ENCODE assay signal across 14 cellular contexts in the genomic region with DNA sequence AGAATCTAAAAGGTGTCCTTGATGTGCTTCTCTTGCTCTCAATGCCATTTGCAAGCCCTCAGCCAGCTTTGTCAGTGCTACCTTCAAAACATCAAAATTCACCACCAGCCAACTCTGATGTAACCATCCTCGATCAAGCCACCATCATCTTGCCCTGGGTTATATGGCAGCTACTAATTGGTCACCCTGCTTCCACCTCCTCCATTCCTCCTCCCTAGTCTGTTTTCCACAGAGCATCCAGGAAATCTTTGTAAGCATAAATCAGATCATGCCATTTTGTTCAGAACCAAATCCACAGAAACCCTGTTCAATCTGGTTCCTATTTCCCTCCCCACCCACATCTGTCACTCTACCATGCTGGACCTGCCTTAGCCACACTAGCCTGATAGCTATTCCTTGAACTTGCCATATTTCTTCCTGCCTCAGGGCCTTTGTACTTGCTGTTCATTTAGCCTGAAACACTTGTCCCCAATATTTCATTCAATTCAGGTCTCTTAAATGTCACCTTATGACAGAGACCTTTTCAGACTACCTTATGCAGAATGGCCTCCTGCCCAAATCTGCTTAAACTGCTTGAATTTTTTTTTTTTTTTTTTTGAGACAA. TPM values are rescaled to one million over a fixed set of nuclear protein-coding genes. Genes with fewer than 3 reads are reported as not detected.
A peak's percentile ranks its signal among the peaks of the same experiment; 100 is the strongest.
DNase-seq lines count a peak whose midpoint lies in the region; ATAC-seq and TF ChIP-seq lines count a peak whose summit lies in the region.
"Had no signal": no experiment of that assay in that cellular context is flagged by ENCODE, and none has a peak within 500 bp of the region (broad histone marks: within the 10 kb centered on the region; RNA-seq: fewer than 3 reads in every experiment).

No MANE protein-coding gene starts in this region.

- peaks cover 0 to 17% of the 10 kb centered on the region in 2 donors for H3K36me3 Mint-ChIP-seq in CD4-positive, alpha-beta memory T cell
- peaks cover 27% of the 10 kb centered on the region for H3K36me3 Mint-ChIP-seq in central memory CD8-positive, alpha-beta T cell (ENCODE audit: insufficient read depth)

- intact Hi-C loops in CD4-positive, alpha-beta memory T cell (cut with micrococcal nuclease) = loop anchor here (5.0 kb wide), 3 partner anchors 37 to 1208 kb away; a partner anchor contains a TSS

- H3K4me1 ChIP-seq in CD4-positive, alpha-beta memory T cell (ENCODE audit: insufficient read depth, low read length) = peaks cover 29% of the 10 kb centered on the region
- H3K4me1 ChIP-seq in Loucy (ENCODE audit: insufficient read depth, low read length, poor library complexity, severe bottlenecking) (peaks cover 37% of the 10 kb centered on the region), parathyroid adenoma (peaks cover 28% of the 10 kb centered on the region)

- H3K27me3 ChIP-seq in CD4-positive, alpha-beta memory T cell (ENCODE audit: insufficient read depth, low read length) = no peaks in the 10 kb centered on the region
- H3K27me3 ChIP-seq in Loucy (ENCODE audit: insufficient read depth, low read length, poor library complexity, severe bottlenecking) = no peaks in the 10 kb centered on the region
- H3K27me3 ChIP-seq in parathyroid adenoma (ENCODE audit: control insufficient read depth, insufficient read depth, low read length) = no peaks in the 10 kb centered on the region

- peaks cover 29% of the 10 kb centered on the region for H3K79me2 ChIP-seq in Loucy (ENCODE audit: insufficient read depth, low read length)
- H3K79me2 ChIP-seq in parathyroid adenoma = peaks cover 19% of the 10 kb centered on the region

- H3F3A ChIP-seq in Loucy (ENCODE audit: low read depth) = no peaks in the 10 kb centered on the region

- H3K4me2 ChIP-seq in Loucy (ENCODE audit: low read depth, low read length, poor library complexity, severe bottlenecking) = peak overlapping the region; percentile 84
- no peak overlapping the region for H3K4me2 ChIP-seq in parathyroid adenoma (ENCODE audit: low read length)

- H3K4me3 Mint-ChIP-seq in CD4-positive, alpha-beta memory T cell = peak overlapping the region in 6 of 8 donors; percentile 0 to 89 (median 62)
- peak overlapping the region; percentile 85 for H3K4me3 Mint-ChIP-seq in central memory CD8-positive, alpha-beta T cell

- H3K27me3 Mint-ChIP-seq in CD4-positive, alpha-beta memory T cell = no peaks in the 10 kb centered on the region
- H3K27me3 Mint-ChIP-seq in central memory CD8-positive, alpha-beta T cell = no peaks in the 10 kb centered on the region

- H3K36me3 ChIP-seq in CD4-positive, alpha-beta memory T cell (ENCODE audit: insufficient read depth, low read length) = no peaks in the 10 kb centered on the region
- H3K36me3 ChIP-seq in Loucy (ENCODE audit: insufficient read depth, low read length) (no peaks in the 10 kb centered on the region), parathyroid adenoma (ENCODE audit: control insufficient read depth, insufficient read depth, low read length) (no peaks in the 10 kb centered on the region)
- H3K36me3 ChIP-seq: thoracic aorta had no signal

- H3K4me1 Mint-ChIP-seq in CD4-positive, alpha-beta memory T cell = peaks cover 29 to 41% (median 37%) of the 10 kb centered on the region in 4 donors
- peaks cover 49% of the 10 kb centered on the region for H3K4me1 Mint-ChIP-seq in central memory CD8-positive, alpha-beta T cell

- POLR2A ChIA-PET in CD4-positive, alpha-beta memory T cell (lab: Charles Lee; ENCODE audit: partially characterized antibody) = interaction anchor here (0.6 to 14.4 kb wide), 7 partner anchors 10 to 144 kb away, joined by 3 to 376 read pairs (median 11); a partner anchor contains a TSS

- H3K9me3 Mint-ChIP-seq in CD4-positive, alpha-beta memory T cell = no peaks in the 10 kb centered on the region
- H3K9me3 Mint-ChIP-seq in central memory CD8-positive, alpha-beta T cell = no peaks in the 10 kb centered on the region
- H3K9me3 Mint-ChIP-seq: activated T-cell treated with anti-CD3 and anti-CD28 coated beads, Interleukin-2, amount 50 U/mL, for 4 hours had no signal

- TF ChIP-seq CTCF in Loucy (conservative IDR thresholded peaks at IDR 0.05; ENCODE audit: low read length) (no peak), parathyroid adenoma (IDR thresholded peaks at IDR 0.05) (no peak), foreskin fibroblast (IDR thresholded peaks at IDR 0.05; ENCODE audit: low read depth, low read length) (no peak)

- ATAC-seq in central memory CD8-positive, alpha-beta T cell (replicated peaks; ENCODE audit: extremely low read depth, poor library complexity, severe bottlenecking) = no peak
- no peak for ATAC-seq in GM21717 (IDR thresholded peaks at IDR 0.05; ENCODE audit: unreplicated experiment)
- ATAC-seq in HG02840 (IDR thresholded peaks at IDR 0.05; ENCODE audit: low FRiP score, unreplicated experiment) = no peak
- ATAC-seq: activated T-cell treated with anti-CD3 and anti-CD28 coated beads, Interleukin-2, amount 50 U/mL, for 4 hours; Panc1; right cardiac atrium had no signal

- DNase-seq in CD4-positive, alpha-beta memory T cell = no peak
- no peak for DNase-seq in central memory CD8-positive, alpha-beta T cell (ENCODE audit: low spot score in 2 of 2)
- no peak for DNase-seq in activated CD4-positive, CD25-positive, alpha-beta regulatory T cell (lab: John Stamatoyannopoulos, UW)
- DNase-seq in foreskin fibroblast = no peak
- DNase-seq: activated T-cell treated with anti-CD3 and anti-CD28 coated beads, Interleukin-2, amount 50 U/mL, for 4 hours; caudate nucleus; NCI-H446 had no signal

- peaks cover 14% of the 10 kb centered on the region for H4K20me1 ChIP-seq in Loucy (ENCODE audit: insufficient read depth, low read length, poor library complexity, severe bottlenecking)

- H3K9ac ChIP-seq in Loucy (ENCODE audit: low read depth, low read length, poor library complexity, severe bottlenecking) (peak overlapping the region; percentile 87), parathyroid adenoma (no peak overlapping the region)

- no peaks in the 10 kb centered on the region for H3K9me3 ChIP-seq in CD4-positive, alpha-beta memory T cell (ENCODE audit: control insufficient read depth in 1 of 2, low read length in 2 of 2)
- H3K9me3 ChIP-seq in Loucy (ENCODE audit: insufficient read depth, low read depth, low read length) (no peaks in the 10 kb centered on the region), parathyroid adenoma (ENCODE audit: control insufficient read depth, low read length) (no peaks in the 10 kb centered on the region)
- H3K9me3 ChIP-seq: thoracic aorta had no signal

- peak overlapping the region; percentile 93 for H3K27ac ChIP-seq in CD4-positive, alpha-beta memory T cell (ENCODE audit: low read depth, low read length)
- peak overlapping the region; percentile 93 for H3K27ac ChIP-seq in parathyroid adenoma

- H2AFZ ChIP-seq in Loucy (ENCODE audit: low read length) (no peak overlapping the region), parathyroid adenoma (no peak overlapping the region)

- CTCF ChIA-PET in CD4-positive, alpha-beta memory T cell (lab: Charles Lee; ENCODE audit: partially characterized antibody) = interaction anchor here (0.7 to 4.1 kb wide), 6 partner anchors 10 to 90 kb away, joined by 3 to 25 read pairs (median 9); no protein-coding TSS in a partner anchor

- no peak overlapping the region for H3K4me3 ChIP-seq in CD4-positive, alpha-beta memory T cell (ENCODE audit: low read length in 2 of 2)
- no peak overlapping the region for H3K4me3 ChIP-seq in Loucy (ENCODE audit: low read length, poor library complexity, severe bottlenecking)
- H3K4me3 ChIP-seq in parathyroid adenoma (ENCODE audit: low read depth, low read length) = no peak overlapping the region
- H3K4me3 ChIP-seq in foreskin fibroblast (ENCODE audit: low read depth in 1 of 2, low read length in 2 of 2) = no peak overlapping the region
- H3K4me3 ChIP-seq: thoracic aorta had no signal

- H3K9me2 ChIP-seq in Loucy (replicated peaks; ENCODE audit: low read depth, low read length) = no peaks in the 10 kb centered on the region

- H3K27ac Mint-ChIP-seq in CD4-positive, alpha-beta memory T cell = peak overlapping the region; percentile 97 to 99 (median 99)
- H3K27ac Mint-ChIP-seq in central memory CD8-positive, alpha-beta T cell (ENCODE audit: low read depth) = peak overlapping the region; percentile 99

RNA-seq across cellular contexts. Expression of a gene that starts 1.9 kb away (rescaled TPM):
- total RNA-seq in CD4-positive, alpha-beta memory T cell = 10 to 100 TPM; 54.1 to 56.0 TPM
- polyA plus RNA-seq in CD4-positive, alpha-beta memory T cell = 10 to 100 TPM; 16.6 to 32.0 TPM
